15 cellular contexts compared by ENCODE assay signal in genomic region chr18:54947115-54947514, GRCh38. TPM values are rescaled to one million over a fixed set of nuclear protein-coding genes. Genes with fewer than 3 reads are reported as not detected.
DNase-seq lines count a peak whose midpoint lies in the region; ATAC-seq and TF ChIP-seq lines count a peak whose summit lies in the region.
"Had no signal": no experiment of that assay in that cellular context is flagged by ENCODE, and none has a peak within 500 bp of the region (broad histone marks: within the 10 kb centered on the region; RNA-seq: fewer than 3 reads in every experiment).

No MANE protein-coding gene starts in this region.

- H3K27me3 ChIP-seq in subcutaneous abdominal adipose tissue (ENCODE audit: control insufficient read depth in 5 of 5, insufficient read depth in 4 of 5, low read length in 5 of 5) = peaks cover 0 to 4% (median 0%) of the 10 kb centered on the region in 5 donors
- H3K27me3 ChIP-seq in sigmoid colon = no peaks in the 10 kb centered on the region
- H3K27me3 ChIP-seq: gastroesophageal sphincter, vagina had no signal

- CTCF ChIA-PET in activated CD4-positive, alpha-beta T cell treated with anti-CD3 and anti-CD28 coated beads for 36 hours (lab: Charles Lee) = interaction anchor here (0.8 to 1.1 kb wide), 2 partner anchors 14 to 276 kb away, joined by 3 read pairs; no protein-coding TSS in a partner anchor

- no peak for ATAC-seq in activated CD4-positive, alpha-beta T cell treated with anti-CD3 and anti-CD28 coated beads for 36 hours
- no peak for ATAC-seq in HG02759 (IDR thresholded peaks at IDR 0.05; ENCODE audit: unreplicated experiment)
- ATAC-seq: gastroesophageal sphincter had no signal

- H3K9me3 ChIP-seq in subcutaneous abdominal adipose tissue (ENCODE audit: control insufficient read depth in 5 of 5, low read length in 5 of 5) (no peaks in the 10 kb centered on the region), sigmoid colon (no peaks in the 10 kb centered on the region)
- H3K9me3 ChIP-seq: gastroesophageal sphincter, vagina had no signal

- TF ChIP-seq POLR2A in sigmoid colon (IDR thresholded peaks at IDR 0.05) = no peak

- peaks cover 0 to 15% (median 7%) of the 10 kb centered on the region in 5 donors for H3K4me1 ChIP-seq in subcutaneous abdominal adipose tissue (ENCODE audit: control insufficient read depth in 5 of 5, insufficient read depth in 5 of 5, low read length in 5 of 5)
- peaks cover 0 to 7% (median 3%) of the 10 kb centered on the region in 4 donors for H3K4me1 ChIP-seq in sigmoid colon
- H3K4me1 ChIP-seq: vagina had no signal

- H3K36me3 Mint-ChIP-seq in activated CD4-positive, alpha-beta T cell treated with anti-CD3 and anti-CD28 coated beads for 36 hours (ENCODE audit: low read depth) = no peaks in the 10 kb centered on the region
- H3K36me3 Mint-ChIP-seq: activated naive CD8-positive, alpha-beta T cell had no signal

- TF ChIP-seq CTCF in fibroblast of pulmonary artery (IDR thresholded peaks at IDR 0.05; ENCODE audit: low read length, missing control alignments) = no peak
- TF ChIP-seq CTCF in sigmoid colon (IDR thresholded peaks at IDR 0.05) = no peak

- no peaks in the 10 kb centered on the region for H3K36me3 ChIP-seq in subcutaneous abdominal adipose tissue (ENCODE audit: control insufficient read depth in 5 of 5, insufficient read depth in 5 of 5, low read length in 5 of 5)
- no peaks in the 10 kb centered on the region for H3K36me3 ChIP-seq in sigmoid colon
- H3K36me3 ChIP-seq: gastroesophageal sphincter, vagina had no signal

- no peaks in the 10 kb centered on the region for H3K9me3 Mint-ChIP-seq in activated CD4-positive, alpha-beta T cell treated with anti-CD3 and anti-CD28 coated beads for 36 hours (ENCODE audit: low read depth)

- POLR2A ChIA-PET in activated CD4-positive, alpha-beta T cell treated with anti-CD3 and anti-CD28 coated beads for 36 hours (lab: Charles Lee) = no interaction called here

- DNase-seq in activated CD4-positive, alpha-beta T cell treated with anti-CD3 and anti-CD28 coated beads for 36 hours = peak; percentile 13
- DNase-seq in activated CD4-positive, alpha-beta T cell treated with anti-CD3 and anti-CD28 coated beads for 1 hour = no peak
- DNase-seq in NCI-H510A (lab: John Stamatoyannopoulos, UW) (peak; percentile 1), fibroblast of pulmonary artery (ENCODE audit: low read depth) (peak; percentile 47), sigmoid colon (no peak), G401 (ENCODE audit: low spot score) (no peak)
- DNase-seq: MV-4-11, OCI-M1, T1000 had no signal

- 17 to 60% methylated on average over 1 of the region's 1 CpG for WGBS in sigmoid colon, 2 donors

- H3K4me3 ChIP-seq in fibroblast of pulmonary artery (replicated peaks; ENCODE audit: low read depth, low read length) (no peak overlapping the region), subcutaneous abdominal adipose tissue (ENCODE audit: low read depth in 1 of 5, low read length in 5 of 5) (no peak overlapping the region), sigmoid colon (no peak overlapping the region)

- H3K27ac Mint-ChIP-seq in activated CD4-positive, alpha-beta T cell treated with anti-CD3 and anti-CD28 coated beads for 36 hours = no peak overlapping the region
- H3K27ac Mint-ChIP-seq: activated naive CD8-positive, alpha-beta T cell had no signal

- H3K27ac ChIP-seq in subcutaneous abdominal adipose tissue (ENCODE audit: low read depth, low read length) (peak overlapping the region; percentile 54), sigmoid colon (no peak overlapping the region)
- H3K27ac ChIP-seq: coronary artery, vagina had no signal

- no peaks in the 10 kb centered on the region for H3K27me3 Mint-ChIP-seq in activated CD4-positive, alpha-beta T cell treated with anti-CD3 and anti-CD28 coated beads for 36 hours
- H3K27me3 Mint-ChIP-seq: activated naive CD8-positive, alpha-beta T cell had no signal

- in situ Hi-C loops in G401 (cut with HindIII; ENCODE audit: low sequenced_read_pairs) = no loop called here

- no peak overlapping the region for H3K4me3 Mint-ChIP-seq in activated CD4-positive, alpha-beta T cell treated with anti-CD3 and anti-CD28 coated beads for 36 hours

- H3K4me1 Mint-ChIP-seq in activated CD4-positive, alpha-beta T cell treated with anti-CD3 and anti-CD28 coated beads for 36 hours = peaks cover 13% of the 10 kb centered on the region

- intact Hi-C loops in activated CD4-positive, alpha-beta T cell treated with anti-CD3 and anti-CD28 coated beads for 36 hours (cut with DNase I, micrococcal nuclease) = loop anchor here in 1 of 2 experiments (2.0 to 5.0 kb wide), 2 partner anchors 36 to 170 kb away; no protein-coding TSS in a partner anchor
- intact Hi-C loops in sigmoid colon (cut with DNase I) = no loop called here

- no peak for TF ChIP-seq EP300 in sigmoid colon (IDR thresholded peaks at IDR 0.05)

- H3K9ac ChIP-seq in subcutaneous abdominal adipose tissue (ENCODE audit: low read length in 5 of 5) = no peak overlapping the region

RNA-seq across cellular contexts. Expression of gene CCDC68, which starts 12.1 kb away (rescaled TPM):
- total RNA-seq in activated CD4-positive, alpha-beta T cell treated with anti-CD3 and anti-CD28 coated beads for 36 hours = not detected
- total RNA-seq in sigmoid colon = 1 to 10 TPM; 3.1 to 5.5 (median 4.5) TPM
- 10 to 100 TPM; 16.3 to 42.3 (median 30.0) TPM for polyA plus RNA-seq in sigmoid colon
- total RNA-seq in G401 (2014; rRNA removed; shearing (Covaris generic)) = not detected in 2 replicates

Comparison
In these comparisons a context has a peak if more than half of its experiments do, and no peak if none do; other contexts are left out.
1. DNase-seq: peak in activated CD4-positive, alpha-beta T cell treated with anti-CD3 and anti-CD28 coated beads for 36 hours (single experiment), NCI-H510A (single experiment) and fibroblast of pulmonary artery (single experiment); none in activated CD4-positive, alpha-beta T cell treated with anti-CD3 and anti-CD28 coated beads for 1 hour (single experiment), sigmoid colon (single experiment) and G401 (single experiment).